In genomic region chr12:77003961-77004360, GRCh38 we compare ENCODE assay signal across 32 cellular contexts.
"Had no signal": no experiment of that assay in that cellular context is flagged by ENCODE, and none has a peak within 500 bp of the region (broad histone marks: within the 10 kb centered on the region; RNA-seq: fewer than 3 reads in every experiment).

No MANE protein-coding gene starts in this region.

- H3K4me1 ChIP-seq: ascending aorta, breast epithelium had no signal

- H3K36me3 ChIP-seq: ascending aorta, breast epithelium, cardiac muscle cell, WERI-Rb-1 had no signal

- H3K9me3 ChIP-seq: ascending aorta, breast epithelium had no signal

- H3K9me3 Mint-ChIP-seq: activated B cell treated with CpG ODN at 0.5 μM for 24 hours; activated CD8-positive, alpha-beta T cell treated with anti-CD3 and anti-CD28 coated beads for 36 hours; activated T-cell treated with anti-CD3 and anti-CD28 coated beads, Interleukin-2, amount 50 U/mL, for 4 hours; activated T-helper 17 cell treated with anti-CD3 and anti-CD28 coated beads, Interleukin-2, amount 50 U/mL, for 72 hours; dendritic cell treated with granulocyte-macrophage colony-stimulating factor and Interleukin-4, amounts not matched to agents 40 ng/mL and 50 ng/mL, for 4 days; endodermal cell; T-helper 2 cell treated with Interferon-gamma antibody and Interleukin-4, amounts not matched to agents 5 μg/mL and 100 μg/mL, for 36 hours had no signal

- H3K4me3 Mint-ChIP-seq: activated B cell treated with CpG ODN at 0.5 μM for 24 hours; activated CD8-positive, alpha-beta T cell treated with anti-CD3 and anti-CD28 coated beads for 36 hours; activated naive CD8-positive, alpha-beta T cell; activated T-cell treated with anti-CD3 and anti-CD28 coated beads, Interleukin-2, amount 50 U/mL, for 4 hours; activated T-helper 17 cell treated with anti-CD3 and anti-CD28 coated beads, Interleukin-2, amount 50 U/mL, for 72 hours; dendritic cell treated with granulocyte-macrophage colony-stimulating factor and Interleukin-4, amounts not matched to agents 40 ng/mL and 50 ng/mL, for 4 days; endodermal cell; T-helper 17 cell; T-helper 2 cell treated with Interferon-gamma antibody and Interleukin-4, amounts not matched to agents 5 μg/mL and 100 μg/mL, for 36 hours had no signal

- H3K36me3 Mint-ChIP-seq: activated naive CD8-positive, alpha-beta T cell; brain had no signal

- ATAC-seq: activated CD4-positive, CD25-positive, alpha-beta regulatory T cell treated with anti-CD3 and anti-CD28 coated beads, Interleukin-2, amount 50 U/mL, for 24 hours; activated CD8-positive, alpha-beta T cell treated with anti-CD3 and anti-CD28 coated beads for 36 hours; activated T-cell treated with anti-CD3 and anti-CD28 coated beads, Interleukin-2, amount 50 U/mL, for 4 hours; activated T-helper 17 cell treated with anti-CD3 and anti-CD28 coated beads, Interleukin-2, amount 50 U/mL, for 72 hours; esophagus mucosa; T-helper 17 cell had no signal

- H3K27me3 Mint-ChIP-seq: dendritic cell treated with granulocyte-macrophage colony-stimulating factor and Interleukin-4, amounts not matched to agents 40 ng/mL and 50 ng/mL, for 4 days had no signal

- DNase-seq: activated B cell treated with CpG ODN at 0.5 μM for 24 hours; activated CD4-positive, alpha-beta T cell treated with anti-CD3 and anti-CD28 coated beads for 48 hours; activated CD4-positive, alpha-beta T cell treated with anti-CD3 and anti-CD28 coated beads, Interleukin-2, amount 50 U/mL, for 1 hour; activated CD4-positive, alpha-beta T cell treated with anti-CD3 and anti-CD28 coated beads, Interleukin-2, amount 50 U/mL, for 48 hours; activated CD8-positive, alpha-beta memory T cell treated with anti-CD3 and anti-CD28 coated beads for 24 hours; activated CD8-positive, alpha-beta T cell treated with anti-CD3 and anti-CD28 coated beads for 36 hours; activated effector memory CD4-positive, alpha-beta T cell treated with Interleukin-2 at 50 U/mL for 16 hours; activated gamma-delta T cell treated with Interleukin-2 at 50 U/mL for 16 hours; activated naive CD4-positive, alpha-beta T cell treated with anti-CD3 and anti-CD28 coated beads, Interleukin-2, amount 50 U/mL, for 16 hours; activated naive CD4-positive, alpha-beta T cell treated with Interleukin-2 at 50 U/mL for 16 hours; activated T-cell treated with anti-CD3 and anti-CD28 coated beads, Interleukin-2, amount 50 U/mL, for 4 hours; central memory CD4-positive, alpha-beta T cell; cerebellar nuclear complex; dorsolateral prefrontal cortex; effector memory CD4-positive, alpha-beta T cell; endodermal cell; head of caudate nucleus; T-helper 17 cell; T1000; WERI-Rb-1 had no signal

- H3K27ac Mint-ChIP-seq: activated B cell treated with CpG ODN at 0.5 μM for 24 hours; activated CD8-positive, alpha-beta T cell treated with anti-CD3 and anti-CD28 coated beads for 36 hours; activated naive CD8-positive, alpha-beta T cell; activated T-helper 17 cell treated with anti-CD3 and anti-CD28 coated beads, Interleukin-2, amount 50 U/mL, for 72 hours; dendritic cell treated with granulocyte-macrophage colony-stimulating factor and Interleukin-4, amounts not matched to agents 40 ng/mL and 50 ng/mL, for 4 days; endodermal cell; T-helper 17 cell had no signal

- H3K27ac ChIP-seq: ascending aorta, breast epithelium, cardiac muscle cell, coronary artery, dorsolateral prefrontal cortex, WERI-Rb-1 had no signal

- FAIRE-seq: frontal cortex had no signal

- H3K4me3 ChIP-seq: ascending aorta, breast epithelium, cardiac muscle cell, coronary artery, dorsolateral prefrontal cortex had no signal

- H3K4me1 Mint-ChIP-seq: activated B cell treated with CpG ODN at 0.5 μM for 24 hours; activated T-helper 17 cell treated with anti-CD3 and anti-CD28 coated beads, Interleukin-2, amount 50 U/mL, for 72 hours; endodermal cell had no signal

- H3K27me3 ChIP-seq: ascending aorta, breast epithelium, cardiac muscle cell had no signal
